In genomic region chr2:211175956-211176355, GRCh38 we compare ENCODE assay signal across 26 cellular contexts.
"Had no signal": no experiment of that assay in that cellular context is flagged by ENCODE, and none has a peak within 500 bp of the region (broad histone marks: within the 10 kb centered on the region; RNA-seq: fewer than 3 reads in every experiment).

No MANE protein-coding gene starts in this region.

- H3K27ac Mint-ChIP-seq: activated naive CD8-positive, alpha-beta T cell; dendritic cell treated with granulocyte-macrophage colony-stimulating factor and Interleukin-4, amounts not matched to agents 40 ng/mL and 50 ng/mL, for 4 days; endodermal cell; naive thymus-derived CD8-positive, alpha-beta T cell; stimulated activated effector memory CD8-positive, alpha-beta T cell treated with anti-CD3 and anti-CD28 coated beads, Interleukin-12 subunit alpha, Interleukin-12 subunit beta, amount 100 ng/mL, for 72 hours; stimulated activated naive CD8-positive, alpha-beta T cell treated with anti-CD3 and anti-CD28 coated beads, Interleukin-15, Interleukin-2, amounts not matched to agents 100 ng/mL and 50 ng/mL, for 24 hours had no signal

- H3K36me3 Mint-ChIP-seq: activated naive CD8-positive, alpha-beta T cell; naive thymus-derived CD8-positive, alpha-beta T cell; stimulated activated effector memory CD8-positive, alpha-beta T cell treated with anti-CD3 and anti-CD28 coated beads, Interleukin-12 subunit alpha, Interleukin-12 subunit beta, amount 100 ng/mL, for 72 hours had no signal

- H3K4me1 ChIP-seq: body of pancreas, esophagus squamous epithelium, gastroesophageal sphincter had no signal

- H3K27ac ChIP-seq: body of pancreas, esophagus squamous epithelium, gastroesophageal sphincter, hepatocyte, thoracic aorta had no signal

- H3K4me3 Mint-ChIP-seq: activated naive CD8-positive, alpha-beta T cell; dendritic cell treated with granulocyte-macrophage colony-stimulating factor and Interleukin-4, amounts not matched to agents 40 ng/mL and 50 ng/mL, for 4 days; endodermal cell; naive thymus-derived CD8-positive, alpha-beta T cell; neural crest cell; stimulated activated effector memory CD8-positive, alpha-beta T cell treated with anti-CD3 and anti-CD28 coated beads, Interleukin-12 subunit alpha, Interleukin-12 subunit beta, amount 100 ng/mL, for 72 hours; stimulated activated naive CD8-positive, alpha-beta T cell treated with anti-CD3 and anti-CD28 coated beads, Interleukin-15, Interleukin-2, amounts not matched to agents 100 ng/mL and 50 ng/mL, for 24 hours had no signal

- H3K27me3 Mint-ChIP-seq: activated naive CD8-positive, alpha-beta T cell; dendritic cell treated with granulocyte-macrophage colony-stimulating factor and Interleukin-4, amounts not matched to agents 40 ng/mL and 50 ng/mL, for 4 days; naive thymus-derived CD8-positive, alpha-beta T cell; stimulated activated naive CD8-positive, alpha-beta T cell treated with anti-CD3 and anti-CD28 coated beads, Interleukin-15, Interleukin-2, amounts not matched to agents 100 ng/mL and 50 ng/mL, for 24 hours had no signal

- H3K36me3 ChIP-seq: esophagus squamous epithelium, gastroesophageal sphincter, thoracic aorta had no signal

- H3K4me2 ChIP-seq: hepatocyte had no signal

- H3K4me1 Mint-ChIP-seq: endodermal cell; naive thymus-derived CD8-positive, alpha-beta T cell; stimulated activated effector memory CD8-positive, alpha-beta T cell treated with anti-CD3 and anti-CD28 coated beads, Interleukin-12 subunit alpha, Interleukin-12 subunit beta, amount 100 ng/mL, for 72 hours had no signal

- H3K9me3 Mint-ChIP-seq: dendritic cell treated with granulocyte-macrophage colony-stimulating factor and Interleukin-4, amounts not matched to agents 40 ng/mL and 50 ng/mL, for 4 days; endodermal cell; neural crest cell; stimulated activated naive CD8-positive, alpha-beta T cell treated with anti-CD3 and anti-CD28 coated beads, Interleukin-15, Interleukin-2, amounts not matched to agents 100 ng/mL and 50 ng/mL, for 24 hours had no signal

- H2AFZ ChIP-seq: hepatocyte had no signal

- H3K9me3 ChIP-seq: body of pancreas, esophagus squamous epithelium, gastroesophageal sphincter, thoracic aorta had no signal

- DNase-seq: activated CD4-positive, alpha-beta T cell treated with anti-CD3 and anti-CD28 coated beads for 4 hours; activated CD4-positive, alpha-beta T cell treated with anti-CD3 and anti-CD28 coated beads, Interleukin-2, amount 50 U/mL, for 48 hours; activated CD8-positive, alpha-beta memory T cell treated with anti-CD3 and anti-CD28 coated beads for 24 hours; activated effector memory CD4-positive, alpha-beta T cell treated with Interleukin-2 at 50 U/mL for 16 hours; activated naive CD4-positive, alpha-beta T cell treated with Interleukin-2 at 50 U/mL for 16 hours; aorta; body of pancreas; endodermal cell; esophagus squamous epithelium; kidney; mesenchymal stem cell; naive thymus-derived CD8-positive, alpha-beta T cell; nucleus accumbens; posterior cingulate gyrus; right cardiac atrium; stimulated activated CD4-positive, alpha-beta T cell treated with anti-CD3 and anti-CD28 coated beads, Interleukin-4, amount 100 ng/mL, for 1 hour; trophoblast cell had no signal

- H3K27me3 ChIP-seq: body of pancreas, esophagus squamous epithelium, gastroesophageal sphincter, hepatocyte had no signal

- FAIRE-seq: kidney, urothelium cell line had no signal

- ATAC-seq: body of pancreas; gastroesophageal sphincter; naive thymus-derived CD8-positive, alpha-beta T cell; right cardiac atrium; stimulated activated effector memory CD8-positive, alpha-beta T cell treated with anti-CD3 and anti-CD28 coated beads, Interleukin-12 subunit alpha, Interleukin-12 subunit beta, amount 100 ng/mL, for 72 hours had no signal

- H3K79me2 ChIP-seq: hepatocyte had no signal

- H3K4me3 ChIP-seq: body of pancreas, esophagus squamous epithelium, gastroesophageal sphincter, hepatocyte, thoracic aorta had no signal
